ENCODE assay signal across 12 cellular contexts in the genomic region with DNA sequence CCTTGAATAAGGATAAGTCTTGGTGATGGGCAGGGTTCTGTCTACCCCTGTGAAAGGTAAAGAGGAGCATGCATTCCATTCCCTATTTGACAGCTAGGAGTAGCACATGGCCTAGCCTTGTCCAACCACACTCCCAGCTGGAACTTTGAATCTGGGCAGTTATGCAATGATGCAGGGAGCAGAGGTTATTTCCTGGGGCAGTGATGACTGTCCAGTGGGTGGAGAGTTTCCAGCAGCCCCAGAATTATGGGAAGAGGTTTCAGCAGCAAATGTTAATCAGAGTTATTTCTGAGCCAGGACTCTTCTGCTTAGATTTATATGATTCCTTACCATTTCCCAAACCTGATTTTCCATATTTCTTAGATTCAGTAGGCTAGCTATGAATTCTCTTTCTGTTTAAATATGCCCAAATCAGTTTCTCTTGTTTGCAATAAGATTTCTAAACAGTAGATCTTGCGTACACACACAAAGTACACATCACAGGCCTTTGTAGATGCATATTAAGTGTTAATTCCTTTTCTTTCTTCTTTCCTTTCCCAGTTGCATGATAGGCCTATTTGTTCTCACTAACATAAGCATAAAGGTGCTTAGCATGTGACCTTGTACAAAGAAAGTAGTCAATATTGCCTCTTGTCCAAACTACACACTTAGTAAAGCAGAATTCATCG. TPM values are rescaled to one million over a fixed set of nuclear protein-coding genes. Genes with fewer than 3 reads are reported as not detected.
DNase-seq lines count a peak whose midpoint lies in the region; ATAC-seq and TF ChIP-seq lines count a peak whose summit lies in the region.
"Had no signal": no experiment of that assay in that cellular context is flagged by ENCODE, and none has a peak within 500 bp of the region (broad histone marks: within the 10 kb centered on the region; RNA-seq: fewer than 3 reads in every experiment).

No MANE protein-coding gene starts in this region.

- H3K27ac Mint-ChIP-seq in stimulated activated naive CD8-positive, alpha-beta T cell treated with anti-CD3 and anti-CD28 coated beads, Interleukin-15, Interleukin-2, amounts not matched to agents 100 ng/mL and 50 ng/mL, for 24 hours: peak overlapping the region; percentile 79

- no peak for ATAC-seq in stimulated activated naive CD8-positive, alpha-beta T cell treated with anti-CD3 and anti-CD28 coated beads, Interleukin-15, Interleukin-2, amounts not matched to agents 100 U/mL and 50 U/mL, for 24 hours
- ATAC-seq in left lung (peak; percentile 77), GM21423 (IDR thresholded peaks at IDR 0.05; ENCODE audit: unreplicated experiment) (no peak)

- no peaks in the 10 kb centered on the region for H3K36me3 Mint-ChIP-seq in stimulated activated naive CD8-positive, alpha-beta T cell treated with anti-CD3 and anti-CD28 coated beads, Interleukin-15, Interleukin-2, amounts not matched to agents 100 ng/mL and 50 ng/mL, for 24 hours (ENCODE audit: low read depth)

- H3K9me3 Mint-ChIP-seq in stimulated activated naive CD8-positive, alpha-beta T cell treated with anti-CD3 and anti-CD28 coated beads, Interleukin-15, Interleukin-2, amounts not matched to agents 100 ng/mL and 50 ng/mL, for 24 hours: no peaks in the 10 kb centered on the region

- intact Hi-C loops in adrenal gland (cut with DNase I) (no loop called here), left lung (cut with DNase I) (no loop called here)

- peaks cover 0 to 9% of the 10 kb centered on the region in 2 donors for H3K4me1 ChIP-seq in adrenal gland (replicated peaks in 1 of 2)
- H3K4me1 ChIP-seq in left lung: peaks cover 0 to 22% of the 10 kb centered on the region in 2 donors

- H3K9me3 ChIP-seq in adrenal gland (replicated peaks in 1 of 3) (no peaks in the 10 kb centered on the region), left lung (no peaks in the 10 kb centered on the region)

- no peak overlapping the region for H3K4me3 ChIP-seq in adrenal gland
- H3K4me3 ChIP-seq in left lung: no peak overlapping the region

- 91 to 97% (median 96%) methylated on average over 2 of the region's 2 CpGs for WGBS in adrenal gland, 4 donors

- TF ChIP-seq POLR2A in adrenal gland (IDR thresholded peaks at IDR 0.05): no peak

- no peaks in the 10 kb centered on the region for H3K27me3 ChIP-seq in adrenal gland
- H3K27me3 ChIP-seq in left lung: no peaks in the 10 kb centered on the region

- TF ChIP-seq CTCF in adrenal gland (IDR thresholded peaks at IDR 0.05) (no peak), left lung (IDR thresholded peaks at IDR 0.05) (no peak)

- peaks cover 20% of the 10 kb centered on the region for H3K4me1 Mint-ChIP-seq in stimulated activated naive CD8-positive, alpha-beta T cell treated with anti-CD3 and anti-CD28 coated beads, Interleukin-15, Interleukin-2, amounts not matched to agents 100 ng/mL and 50 ng/mL, for 24 hours (ENCODE audit: low read depth)

- H3K27ac ChIP-seq in adrenal gland (peak overlapping the region in 2 of 5 donors; percentile 15 to 59), left lung (peak overlapping the region in 1 of 2 donors; percentile 72)
- H3K27ac ChIP-seq: RWPE1 had no signal

- no peaks in the 10 kb centered on the region for H3K27me3 Mint-ChIP-seq in stimulated activated naive CD8-positive, alpha-beta T cell treated with anti-CD3 and anti-CD28 coated beads, Interleukin-15, Interleukin-2, amounts not matched to agents 100 ng/mL and 50 ng/mL, for 24 hours

- H3K4me3 Mint-ChIP-seq in stimulated activated naive CD8-positive, alpha-beta T cell treated with anti-CD3 and anti-CD28 coated beads, Interleukin-15, Interleukin-2, amounts not matched to agents 100 ng/mL and 50 ng/mL, for 24 hours: no peak overlapping the region

- DNase-seq in stimulated activated naive CD8-positive, alpha-beta T cell treated with anti-CD3 and anti-CD28 coated beads, Interleukin-15, Interleukin-2, amounts not matched to agents 100 U/mL and 50 U/mL, for 24 hours: no peak
- DNase-seq in adrenal gland: peak in 6 of 7 donors; percentile 25 to 64 (median 49)
- DNase-seq in left lung: peak in 1 of 2 donors; percentile 42
- no peak for DNase-seq in ecto neural progenitor cell (ENCODE audit: low spot score)
- no peak for DNase-seq in SKM-1 (lab: John Stamatoyannopoulos, UW; ENCODE audit: unreplicated experiment)
- no peak for DNase-seq in NCI-H2171 treated with DMSO at 0.1 percent for 48 hours (lab: John Stamatoyannopoulos, UW)
- DNase-seq: C1 segment of cervical spinal cord, kidney had no signal

- H3K36me3 ChIP-seq in adrenal gland (replicated peaks in 1 of 2): no peaks in the 10 kb centered on the region
- no peaks in the 10 kb centered on the region for H3K36me3 ChIP-seq in left lung

RNA-seq across cellular contexts. Expression of gene TXLNB, which starts 17.3 kb away (rescaled TPM):
- total RNA-seq in adrenal gland: 1 to 10 TPM in 7 of 8 donors, under 1 TPM in 1; 0.25 to 9.5 (median 3.0) TPM
- 1 to 10 TPM in 2 of 3 donors, under 1 TPM in 1; 0.77 to 2.2 (median 1.1) TPM for polyA plus RNA-seq in adrenal gland
- under 1 TPM; 0.55 to 0.73 TPM for total RNA-seq in left lung
- total RNA-seq: HT-29 had no signal

Comparison
In these comparisons a context has a peak if more than half of its experiments do, and no peak if none do; other contexts are left out.
1. DNase-seq: peak in adrenal gland (6 of 7); none in stimulated activated naive CD8-positive, alpha-beta T cell treated with anti-CD3 and anti-CD28 coated beads, Interleukin-15, Interleukin-2, amounts not matched to agents 100 U/mL and 50 U/mL, for 24 hours (single experiment), ecto neural progenitor cell (single experiment), SKM-1 (single experiment) and NCI-H2171 treated with DMSO at 0.1 percent for 48 hours (single experiment).